ENCODE assay signal across 8 cellular contexts in the genomic region with DNA sequence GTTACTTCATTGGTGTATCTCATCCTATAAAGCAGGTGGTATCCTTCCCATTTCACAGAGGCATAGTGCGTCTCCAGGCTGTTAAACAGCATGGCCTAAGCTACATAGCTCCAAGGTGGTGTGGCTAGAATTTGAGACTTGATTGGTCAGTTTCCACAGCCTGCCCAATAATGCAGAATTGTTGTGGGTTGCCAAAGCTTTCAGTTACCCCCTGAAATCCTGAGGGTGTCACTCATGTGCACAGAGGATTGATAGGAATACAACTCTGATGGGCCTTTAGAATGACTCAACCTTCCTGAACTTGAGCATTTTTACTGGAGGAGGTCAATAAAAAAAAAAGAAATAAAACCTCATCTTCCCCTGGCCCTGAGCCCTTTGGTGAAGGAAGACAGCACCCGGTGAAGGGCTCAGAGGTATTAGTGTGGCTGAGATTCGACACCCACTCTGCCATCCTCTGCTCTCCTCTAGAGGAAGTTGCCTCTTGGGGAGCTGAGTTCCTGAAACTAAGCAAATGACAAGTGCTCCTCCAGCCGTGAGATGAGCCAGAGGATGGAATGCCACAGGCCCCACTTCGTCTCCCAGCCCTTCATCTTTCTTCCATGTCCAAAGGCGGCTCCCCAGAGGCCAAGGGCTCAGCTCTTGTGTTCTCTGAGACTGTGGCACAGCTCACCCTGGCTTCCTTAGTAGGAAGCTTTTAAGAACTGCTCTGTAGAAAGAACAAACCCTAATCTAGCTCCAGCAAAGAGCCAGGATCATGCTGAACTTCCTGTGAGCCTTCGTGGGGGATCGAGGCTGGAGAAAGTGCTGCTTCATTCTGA. TPM values are rescaled to one million over a fixed set of nuclear protein-coding genes. Genes with fewer than 3 reads are reported as not detected.
DNase-seq lines count a peak whose midpoint lies in the region; ATAC-seq and TF ChIP-seq lines count a peak whose summit lies in the region.

No MANE protein-coding gene starts in this region.

- TF ChIP-seq POLR2A in breast epithelium (IDR thresholded peaks at IDR 0.05) = no peak

- in situ Hi-C loops in GM23248 (cut with MboI) = no loop called here

- intact Hi-C loops in breast epithelium (cut with DNase I; ENCODE audit: low total_unique reads) (no loop called here), natural killer cell (cut with micrococcal nuclease) (loop anchor here (5.0 kb wide), 1 partner anchor 72 kb away; a partner anchor contains a TSS)

- no peak overlapping the region for H3K4me2 ChIP-seq in GM23248 (ENCODE audit: unreplicated experiment)

- H3K27me3 Mint-ChIP-seq in natural killer cell (ENCODE audit: low read depth in 2 of 2) = no peaks in the 10 kb centered on the region

- peak; percentile 22 for DNase-seq in GM23248
- peak; percentile 18 to 22 for DNase-seq in NOMO-1 (lab: John Stamatoyannopoulos, UW; ENCODE audit: unreplicated experiment in 2 of 2)
- no peak for DNase-seq in breast epithelium (ENCODE audit: low spot score in 2 of 2)
- peak; percentile 27 for DNase-seq in natural killer cell
- DNase-seq in hypothalamus (lab: John Stamatoyannopoulos, UW) = no peak
- DNase-seq in NCI-H146 treated with DMSO at 0.1 percent for 48 hours (lab: John Stamatoyannopoulos, UW; ENCODE audit: unreplicated experiment) = no peak
- DNase-seq in NK-92 treated with Interleukin-12 subunit alpha and Interleukin-12 subunit beta, amount 100 ng/mL, for 24 hours (lab: John Stamatoyannopoulos, UW) = no peak

- no peak overlapping the region for H3K9ac ChIP-seq in GM23248

- peaks cover 9% of the 10 kb centered on the region; the same call in 1 of the 2 replicates for H3F3A ChIP-seq in GM23248 (ENCODE audit: insufficient read depth)

- WGBS in GM23248 (ENCODE audit: low coverage in 1 of 2, low lambda C conversion rate in 2 of 2, missing lambda C conversion rate in 2 of 2), 2 experiments = 81 to 84% methylated on average over 8 of the region's 8 CpGs

- peak overlapping the region; percentile 99 to 100 for H3K27ac Mint-ChIP-seq in natural killer cell

- no peaks in the 10 kb centered on the region for H3K9me3 ChIP-seq in GM23248 (ENCODE audit: low read depth)
- no peaks in the 10 kb centered on the region for H3K9me3 ChIP-seq in breast epithelium

- no peaks in the 10 kb centered on the region for H3K79me2 ChIP-seq in GM23248 (ENCODE audit: insufficient read depth)

- peaks cover 24% of the 10 kb centered on the region for H3K4me1 ChIP-seq in GM23248 (ENCODE audit: insufficient read depth)
- no peaks in the 10 kb centered on the region for H3K4me1 ChIP-seq in breast epithelium

- H3K36me3 ChIP-seq in GM23248 (ENCODE audit: low read depth) = no peaks in the 10 kb centered on the region
- no peaks in the 10 kb centered on the region for H3K36me3 ChIP-seq in breast epithelium

- no peaks in the 10 kb centered on the region for H3K9me3 Mint-ChIP-seq in natural killer cell

- no peaks in the 10 kb centered on the region for H3K36me3 Mint-ChIP-seq in natural killer cell

- H4K20me1 ChIP-seq in GM23248 (ENCODE audit: insufficient read depth) = no peaks in the 10 kb centered on the region

- H3K9me2 ChIP-seq in GM23248 (ENCODE audit: insufficient read depth) = no peaks in the 10 kb centered on the region

- H3K27me3 ChIP-seq in GM23248 (replicated peaks; ENCODE audit: insufficient read depth) (no peaks in the 10 kb centered on the region), breast epithelium (no peaks in the 10 kb centered on the region)

- H3K4me3 ChIP-seq in GM23248 (no peak overlapping the region), breast epithelium (peak overlapping the region in 2 of 3 donors; percentile 46 to 62)

- peak overlapping the region; percentile 94 for H2AFZ ChIP-seq in GM23248

- peaks cover 54 to 60% of the 10 kb centered on the region in 2 donors for H3K4me1 Mint-ChIP-seq in natural killer cell

- H3K4me3 Mint-ChIP-seq in natural killer cell = peak overlapping the region; percentile 100

- ATAC-seq in GM18498 (IDR thresholded peaks at IDR 0.05; ENCODE audit: unreplicated experiment) = peak; percentile 44
- peak; percentile 13 to 38 (median 20) for ATAC-seq in natural killer cell

- H3K27ac ChIP-seq in GM23248 (peak overlapping the region; percentile 17; the same call in 1 of the 2 replicates), breast epithelium (peak overlapping the region; percentile 78 to 82)

- no peak for TF ChIP-seq CTCF in breast epithelium (IDR thresholded peaks at IDR 0.05)
- no peak for TF ChIP-seq CTCF in natural killer cell (IDR thresholded peaks at IDR 0.05)

RNA-seq across cellular contexts. Expression of a gene that starts 1.0 kb away (rescaled TPM):
- total RNA-seq in GM23248 (2014; rRNA removed; shearing (Covaris generic)) = 1.8 and 3.2 TPM in 2 replicates
- polyA plus RNA-seq in GM23248 (2016; fragmentation: Nextera tagmentation; extraction: Ambion mirVana) = 1.5 and 1.7 TPM in 2 replicates
- total RNA-seq in breast epithelium (10 to 100 TPM; 13.3 to 31.8 (median 15.8) TPM), natural killer cell (10 to 100 TPM; 41.7 to 71.2 (median 53.7) TPM)

Comparison
In these comparisons a context has a peak if more than half of its experiments do, and no peak if none do; other contexts are left out.
1. DNase-seq: peak in GM23248 (single experiment), NOMO-1 (2 of 2) and natural killer cell (single experiment); none in breast epithelium (0 of 2), hypothalamus (0 of 51), NCI-H146 treated with DMSO at 0.1 percent for 48 hours (single experiment) and NK-92 treated with Interleukin-12 subunit alpha and Interleukin-12 subunit beta, amount 100 ng/mL, for 24 hours (single experiment).